In the genomic region with DNA sequence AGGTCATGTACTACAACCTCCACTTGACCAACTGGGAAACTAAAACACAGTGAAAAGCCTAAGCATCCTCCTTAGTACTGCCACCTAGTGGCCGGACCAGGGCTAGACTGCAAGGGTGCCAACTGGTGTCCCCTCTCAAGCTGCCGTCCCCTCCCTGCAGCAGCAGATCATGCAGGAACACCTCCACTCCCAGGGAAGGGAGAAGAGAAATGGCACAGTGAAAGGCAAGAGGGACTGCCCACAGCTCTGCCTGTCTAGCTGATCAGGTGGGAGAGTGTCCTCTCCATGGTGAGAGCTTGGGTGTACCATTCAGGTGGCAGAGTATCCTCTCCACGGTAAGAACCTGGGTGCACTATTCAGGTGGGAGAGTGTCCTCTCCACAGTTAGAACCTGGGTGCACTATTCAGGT, we compare ENCODE assay signal across 9 cellular contexts.
DNase-seq lines count a peak whose midpoint lies in the region; ATAC-seq and TF ChIP-seq lines count a peak whose summit lies in the region.
"Had no signal": no experiment of that assay in that cellular context is flagged by ENCODE, and none has a peak within 500 bp of the region (broad histone marks: within the 10 kb centered on the region; RNA-seq: fewer than 3 reads in every experiment).

No MANE protein-coding gene starts in this region.

- peak; percentile 64 for ATAC-seq in HG03039 (IDR thresholded peaks at IDR 0.05; ENCODE audit: unreplicated experiment)

- WGBS in spleen, 5 donors, result 20 to 53% (median 47%) methylated on average over 2 to 3 of the region's 3 CpGs

- H3K4me1 ChIP-seq in left ventricle myocardium inferior (peaks cover 96% of the 10 kb centered on the region), spleen (peaks cover 0 to 96% (median 13%) of the 10 kb centered on the region in 6 donors)

- TF ChIP-seq CTCF in RWPE1 (conservative IDR thresholded peaks at IDR 0.05; ENCODE audit: low read depth) (peak; percentile 60), left ventricle myocardium inferior (IDR thresholded peaks at IDR 0.05; ENCODE audit: borderline replicate concordance) (peak; percentile 79), spleen (IDR thresholded peaks at IDR 0.05 in 8 of 11, conservative IDR thresholded peaks at IDR 0.05 in 3 of 11) (peak; percentile 46 to 90 (median 79))

- H3K9me3 ChIP-seq in left ventricle myocardium inferior (replicated peaks) (no peaks in the 10 kb centered on the region), spleen (no peaks in the 10 kb centered on the region)
- H3K9me3 ChIP-seq: BLaER1 treated with 17β-estradiol and CSF1 and Interleukin-3, amounts not matched to agents 10 nM and 100 nM had no signal

- TF ChIP-seq POLR2A in spleen (IDR thresholded peaks at IDR 0.05), result no peak

- H3K4me3 ChIP-seq in left ventricle myocardium inferior, result no peak overlapping the region
- H3K4me3 ChIP-seq in spleen, result no peak overlapping the region
- H3K4me3 ChIP-seq: BLaER1 treated with 17β-estradiol and CSF1 and Interleukin-3, amounts not matched to agents 10 nM and 100 nM had no signal

- no peaks in the 10 kb centered on the region for H3K27me3 ChIP-seq in left ventricle myocardium inferior (ENCODE audit: low read depth)
- H3K27me3 ChIP-seq in spleen (replicated peaks in 1 of 7), result no peaks in the 10 kb centered on the region
- H3K27me3 ChIP-seq: BLaER1 treated with 17β-estradiol and CSF1 and Interleukin-3, amounts not matched to agents 10 nM and 100 nM had no signal

- H3K27ac ChIP-seq in RWPE1, result no peak overlapping the region
- peak overlapping the region; percentile 70 for H3K27ac ChIP-seq in left ventricle myocardium inferior (replicated peaks)
- peak overlapping the region in 1 of 8 donors; percentile 1 for H3K27ac ChIP-seq in spleen
- H3K27ac ChIP-seq: BLaER1 treated with 17β-estradiol and CSF1 and Interleukin-3, amounts not matched to agents 10 nM and 100 nM had no signal

- POLR2A ChIA-PET in RWPE1 (lab: Yijun Ruan, JAX; ENCODE audit: low non-redundant PET), result interaction anchor here (0.6 kb wide), 1 partner anchor 118 kb away, joined by 4 read pairs; no protein-coding TSS in a partner anchor

- CTCF ChIA-PET in RWPE1 (lab: Yijun Ruan, JAX), result interaction anchor here (0.6 to 1.2 kb wide), 8 partner anchors 9 to 1183 kb away, joined by 3 to 8 read pairs (median 3); no protein-coding TSS in a partner anchor

- DNase-seq in NCI-H1417 (lab: John Stamatoyannopoulos, UW) (peak; percentile 38 to 67 (median 66)), NCI-H1417 treated with DMSO at 0.1 percent for 48 hours (lab: John Stamatoyannopoulos, UW) (no peak), RWPE1 (ENCODE audit: low spot score) (peak; percentile 14), left ventricle myocardium inferior (peak; percentile 51), spleen (peak; percentile 88), GOT3 (lab: John Stamatoyannopoulos, UW) (no peak)
- DNase-seq in activated effector memory CD4-positive, alpha-beta T cell treated with anti-CD3 and anti-CD28 coated beads, Interleukin-2, amount 50 U/mL, for 16 hours, result peak; percentile 90

- intact Hi-C loops in left ventricle myocardium inferior (cut with micrococcal nuclease) (loop anchor here (10.0 kb wide), 1 partner anchor 79 kb away; a partner anchor contains a TSS), spleen (cut with DNase I; ENCODE audit: low total_unique reads) (no loop called here)

- H3K36me3 ChIP-seq in left ventricle myocardium inferior (no peaks in the 10 kb centered on the region), spleen (no peaks in the 10 kb centered on the region)

Comparison
In these comparisons a context has a peak if more than half of its experiments do, and no peak if none do; other contexts are left out.
1. DNase-seq: peak in NCI-H1417 (3 of 3), RWPE1 (single experiment), activated effector memory CD4-positive, alpha-beta T cell treated with anti-CD3 and anti-CD28 coated beads, Interleukin-2, amount 50 U/mL, for 16 hours (single experiment), left ventricle myocardium inferior (single experiment) and spleen (single experiment); none in NCI-H1417 treated with DMSO at 0.1 percent for 48 hours (single experiment) and GOT3 (single experiment).
2. Peak in every context shown above with its lines, with median percentiles within 50 percentile points of each other: CTCF ChIP-seq.